Comparison of ENCODE assay signal across 1 cellular context in the genomic region with DNA sequence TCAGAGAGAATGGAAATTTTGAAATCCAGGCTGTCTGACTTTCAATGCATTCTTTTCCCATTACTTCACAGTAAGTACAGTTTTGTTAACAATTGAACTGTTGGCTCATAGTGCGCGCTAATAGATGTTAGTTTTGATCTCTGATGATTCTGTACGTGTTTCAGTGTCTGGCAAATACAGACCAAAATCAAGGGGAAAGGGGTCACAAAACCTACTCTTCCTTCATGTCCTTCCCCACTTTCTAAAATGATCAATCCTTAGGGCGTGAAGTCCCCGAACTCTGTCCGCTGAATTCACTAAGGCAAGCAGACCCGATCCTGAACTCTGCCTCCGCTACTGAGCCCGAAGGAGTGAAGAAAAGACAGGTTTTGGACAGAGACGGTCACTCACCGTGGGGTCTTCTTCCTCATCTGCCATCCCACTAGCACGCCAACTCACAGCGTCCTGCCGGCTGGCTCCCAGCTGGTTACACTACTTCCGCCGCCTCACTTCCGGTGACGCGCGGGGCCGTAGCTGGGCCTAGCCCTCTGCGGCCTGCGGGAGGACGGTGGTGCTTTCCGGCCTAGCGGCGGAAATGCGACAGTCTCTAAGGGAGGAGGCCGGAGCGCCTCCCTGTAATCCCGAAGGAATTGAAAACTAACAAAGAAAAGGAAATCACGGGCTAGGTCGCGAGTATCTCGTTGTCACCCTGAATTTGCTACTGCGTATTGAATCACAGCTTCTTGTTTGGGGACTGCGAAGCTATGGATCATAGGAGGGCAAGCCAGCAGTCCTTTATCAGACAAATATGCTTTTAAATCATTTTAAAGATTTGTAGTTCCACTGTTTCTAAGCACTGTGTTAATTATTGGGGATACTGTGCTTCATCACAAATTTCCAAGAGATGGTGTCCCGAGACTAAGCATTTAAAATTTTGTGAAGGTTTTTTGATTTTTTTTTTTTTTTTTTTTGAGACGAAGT.
TF ChIP-seq lines count a peak whose summit lies in the region.

A gene with protein sequence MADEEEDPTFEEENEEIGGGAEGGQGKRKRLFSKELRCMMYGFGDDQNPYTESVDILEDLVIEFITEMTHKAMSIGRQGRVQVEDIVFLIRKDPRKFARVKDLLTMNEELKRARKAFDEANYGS (minus strand): TSS at position 473 of the 960 bp plus-strand sequence. CDS start 56 bp downstream, at position 417.

TF ChIP-seq in HepG2, 621 proteins besides CTCF, POLR2A, EP300 and RAD21 (continued from another document and continues in another):
- TF ChIP-seq ZMAT3 (CRISPR knock-in tag; conservative IDR thresholded peaks at IDR 0.05) (0 out of 2 replicates have a peak, but pooled peaks have one; percentile 57), MXI1 (IDR thresholded peaks at IDR 0.05; ENCODE audit: borderline replicate concordance, low read depth, low read length) (peak; percentile 88; the same call in 2 of the 3 replicates), RFXANK (CRISPR knock-in tag; IDR thresholded peaks at IDR 0.05) (peak; percentile 63; the same call in 1 of the 2 replicates), U2AF2 (IDR thresholded peaks at IDR 0.05; ENCODE audit: low read depth, low read length) (no peak), ESRRA (CRISPR knock-in tag; IDR thresholded peaks at IDR 0.05; ENCODE audit: low read depth) (no peak), ZNF552 (CRISPR knock-in tag; IDR thresholded peaks at IDR 0.05; ENCODE audit: borderline replicate concordance) (0 out of 2 replicates have a peak, but pooled peaks have one; percentile 32), NCOA1 (CRISPR knock-in tag; IDR thresholded peaks at IDR 0.05) (no peak), ZNF660 (CRISPR knock-in tag; IDR thresholded peaks at IDR 0.05; ENCODE audit: borderline replicate concordance, low read depth) (no peak), SMC3 (IDR thresholded peaks at IDR 0.05; ENCODE audit: low read length) (no peak), ZNF441 (CRISPR knock-in tag; IDR thresholded peaks at IDR 0.05; ENCODE audit: borderline replicate concordance) (peak; percentile 78; the same call in 1 of the 2 replicates), NFYB (CRISPR knock-in tag; IDR thresholded peaks at IDR 0.05) (0 out of 2 replicates have a peak, but pooled peaks have one; percentile 30), SIX4 (CRISPR knock-in tag; IDR thresholded peaks at IDR 0.05) (peak; percentile 57; the same call in 1 of the 2 replicates), CREB1 (IDR thresholded peaks at IDR 0.05) (peak; percentile 87), CREB1 (CRISPR knock-in tag; IDR thresholded peaks at IDR 0.05) (peak; percentile 96), HCFC1 (IDR thresholded peaks at IDR 0.05; ENCODE audit: low read depth, low read length) (peak; percentile 64), NFE2L2 (IDR thresholded peaks at IDR 0.05; ENCODE audit: low read length) (no peak), HOXA3 (CRISPR knock-in tag; IDR thresholded peaks at IDR 0.05) (peak; percentile 95)
- TF ChIP-seq, protein P1, sequence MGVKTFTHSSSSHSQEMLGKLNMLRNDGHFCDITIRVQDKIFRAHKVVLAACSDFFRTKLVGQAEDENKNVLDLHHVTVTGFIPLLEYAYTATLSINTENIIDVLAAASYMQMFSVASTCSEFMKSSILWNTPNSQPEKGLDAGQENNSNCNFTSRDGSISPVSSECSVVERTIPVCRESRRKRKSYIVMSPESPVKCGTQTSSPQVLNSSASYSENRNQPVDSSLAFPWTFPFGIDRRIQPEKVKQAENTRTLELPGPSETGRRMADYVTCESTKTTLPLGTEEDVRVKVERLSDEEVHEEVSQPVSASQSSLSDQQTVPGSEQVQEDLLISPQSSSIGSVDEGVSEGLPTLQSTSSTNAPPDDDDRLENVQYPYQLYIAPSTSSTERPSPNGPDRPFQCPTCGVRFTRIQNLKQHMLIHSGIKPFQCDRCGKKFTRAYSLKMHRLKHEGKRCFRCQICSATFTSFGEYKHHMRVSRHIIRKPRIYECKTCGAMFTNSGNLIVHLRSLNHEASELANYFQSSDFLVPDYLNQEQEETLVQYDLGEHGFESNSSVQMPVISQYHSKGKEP (CRISPR knock-in tag; IDR thresholded peaks at IDR 0.05), result no peak
- TF ChIP-seq, protein P2, sequence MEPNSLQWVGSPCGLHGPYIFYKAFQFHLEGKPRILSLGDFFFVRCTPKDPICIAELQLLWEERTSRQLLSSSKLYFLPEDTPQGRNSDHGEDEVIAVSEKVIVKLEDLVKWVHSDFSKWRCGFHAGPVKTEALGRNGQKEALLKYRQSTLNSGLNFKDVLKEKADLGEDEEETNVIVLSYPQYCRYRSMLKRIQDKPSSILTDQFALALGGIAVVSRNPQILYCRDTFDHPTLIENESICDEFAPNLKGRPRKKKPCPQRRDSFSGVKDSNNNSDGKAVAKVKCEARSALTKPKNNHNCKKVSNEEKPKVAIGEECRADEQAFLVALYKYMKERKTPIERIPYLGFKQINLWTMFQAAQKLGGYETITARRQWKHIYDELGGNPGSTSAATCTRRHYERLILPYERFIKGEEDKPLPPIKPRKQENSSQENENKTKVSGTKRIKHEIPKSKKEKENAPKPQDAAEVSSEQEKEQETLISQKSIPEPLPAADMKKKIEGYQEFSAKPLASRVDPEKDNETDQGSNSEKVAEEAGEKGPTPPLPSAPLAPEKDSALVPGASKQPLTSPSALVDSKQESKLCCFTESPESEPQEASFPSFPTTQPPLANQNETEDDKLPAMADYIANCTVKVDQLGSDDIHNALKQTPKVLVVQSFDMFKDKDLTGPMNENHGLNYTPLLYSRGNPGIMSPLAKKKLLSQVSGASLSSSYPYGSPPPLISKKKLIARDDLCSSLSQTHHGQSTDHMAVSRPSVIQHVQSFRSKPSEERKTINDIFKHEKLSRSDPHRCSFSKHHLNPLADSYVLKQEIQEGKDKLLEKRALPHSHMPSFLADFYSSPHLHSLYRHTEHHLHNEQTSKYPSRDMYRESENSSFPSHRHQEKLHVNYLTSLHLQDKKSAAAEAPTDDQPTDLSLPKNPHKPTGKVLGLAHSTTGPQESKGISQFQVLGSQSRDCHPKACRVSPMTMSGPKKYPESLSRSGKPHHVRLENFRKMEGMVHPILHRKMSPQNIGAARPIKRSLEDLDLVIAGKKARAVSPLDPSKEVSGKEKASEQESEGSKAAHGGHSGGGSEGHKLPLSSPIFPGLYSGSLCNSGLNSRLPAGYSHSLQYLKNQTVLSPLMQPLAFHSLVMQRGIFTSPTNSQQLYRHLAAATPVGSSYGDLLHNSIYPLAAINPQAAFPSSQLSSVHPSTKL (CRISPR knock-in tag; IDR thresholded peaks at IDR 0.05), result peak; percentile 79
- TF ChIP-seq, protein P3, sequence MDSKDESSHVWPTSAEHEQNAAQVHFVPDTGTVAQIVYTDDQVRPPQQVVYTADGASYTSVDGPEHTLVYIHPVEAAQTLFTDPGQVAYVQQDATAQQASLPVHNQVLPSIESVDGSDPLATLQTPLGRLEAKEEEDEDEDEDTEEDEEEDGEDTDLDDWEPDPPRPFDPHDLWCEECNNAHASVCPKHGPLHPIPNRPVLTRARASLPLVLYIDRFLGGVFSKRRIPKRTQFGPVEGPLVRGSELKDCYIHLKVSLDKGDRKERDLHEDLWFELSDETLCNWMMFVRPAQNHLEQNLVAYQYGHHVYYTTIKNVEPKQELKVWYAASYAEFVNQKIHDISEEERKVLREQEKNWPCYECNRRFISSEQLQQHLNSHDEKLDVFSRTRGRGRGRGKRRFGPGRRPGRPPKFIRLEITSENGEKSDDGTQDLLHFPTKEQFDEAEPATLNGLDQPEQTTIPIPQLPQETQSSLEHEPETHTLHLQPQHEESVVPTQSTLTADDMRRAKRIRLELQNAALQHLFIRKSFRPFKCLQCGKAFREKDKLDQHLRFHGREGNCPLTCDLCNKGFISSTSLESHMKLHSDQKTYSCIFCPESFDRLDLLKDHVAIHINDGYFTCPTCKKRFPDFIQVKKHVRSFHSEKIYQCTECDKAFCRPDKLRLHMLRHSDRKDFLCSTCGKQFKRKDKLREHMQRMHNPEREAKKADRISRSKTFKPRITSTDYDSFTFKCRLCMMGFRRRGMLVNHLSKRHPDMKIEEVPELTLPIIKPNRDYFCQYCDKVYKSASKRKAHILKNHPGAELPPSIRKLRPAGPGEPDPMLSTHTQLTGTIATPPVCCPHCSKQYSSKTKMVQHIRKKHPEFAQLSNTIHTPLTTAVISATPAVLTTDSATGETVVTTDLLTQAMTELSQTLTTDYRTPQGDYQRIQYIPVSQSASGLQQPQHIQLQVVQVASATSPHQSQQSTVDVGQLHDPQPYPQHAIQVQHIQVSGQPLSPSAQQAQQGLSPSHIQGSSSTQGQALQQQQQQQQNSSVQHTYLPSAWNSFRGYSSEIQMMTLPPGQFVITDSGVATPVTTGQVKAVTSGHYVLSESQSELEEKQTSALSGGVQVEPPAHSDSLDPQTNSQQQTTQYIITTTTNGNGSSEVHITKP (CRISPR knock-in tag; IDR thresholded peaks at IDR 0.05; ENCODE audit: low read depth), result peak; percentile 71
- TF ChIP-seq, protein P4, sequence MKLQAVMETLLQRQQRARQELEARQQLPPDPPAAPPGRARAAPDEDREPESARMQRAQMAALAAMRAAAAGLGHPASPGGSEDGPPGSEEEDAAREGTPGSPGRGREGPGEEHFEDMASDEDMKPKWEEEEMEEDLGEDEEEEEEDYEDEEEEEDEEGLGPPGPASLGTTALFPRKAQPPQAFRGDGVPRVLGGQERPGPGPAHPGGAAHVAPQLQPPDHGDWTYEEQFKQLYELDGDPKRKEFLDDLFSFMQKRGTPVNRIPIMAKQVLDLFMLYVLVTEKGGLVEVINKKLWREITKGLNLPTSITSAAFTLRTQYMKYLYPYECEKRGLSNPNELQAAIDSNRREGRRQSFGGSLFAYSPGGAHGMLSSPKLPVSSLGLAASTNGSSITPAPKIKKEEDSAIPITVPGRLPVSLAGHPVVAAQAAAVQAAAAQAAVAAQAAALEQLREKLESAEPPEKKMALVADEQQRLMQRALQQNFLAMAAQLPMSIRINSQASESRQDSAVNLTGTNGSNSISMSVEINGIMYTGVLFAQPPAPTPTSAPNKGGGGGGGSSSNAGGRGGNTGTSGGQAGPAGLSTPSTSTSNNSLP (IDR thresholded peaks at IDR 0.05; ENCODE audit: low read depth, low read length), result no peak
- TF ChIP-seq, protein P5, sequence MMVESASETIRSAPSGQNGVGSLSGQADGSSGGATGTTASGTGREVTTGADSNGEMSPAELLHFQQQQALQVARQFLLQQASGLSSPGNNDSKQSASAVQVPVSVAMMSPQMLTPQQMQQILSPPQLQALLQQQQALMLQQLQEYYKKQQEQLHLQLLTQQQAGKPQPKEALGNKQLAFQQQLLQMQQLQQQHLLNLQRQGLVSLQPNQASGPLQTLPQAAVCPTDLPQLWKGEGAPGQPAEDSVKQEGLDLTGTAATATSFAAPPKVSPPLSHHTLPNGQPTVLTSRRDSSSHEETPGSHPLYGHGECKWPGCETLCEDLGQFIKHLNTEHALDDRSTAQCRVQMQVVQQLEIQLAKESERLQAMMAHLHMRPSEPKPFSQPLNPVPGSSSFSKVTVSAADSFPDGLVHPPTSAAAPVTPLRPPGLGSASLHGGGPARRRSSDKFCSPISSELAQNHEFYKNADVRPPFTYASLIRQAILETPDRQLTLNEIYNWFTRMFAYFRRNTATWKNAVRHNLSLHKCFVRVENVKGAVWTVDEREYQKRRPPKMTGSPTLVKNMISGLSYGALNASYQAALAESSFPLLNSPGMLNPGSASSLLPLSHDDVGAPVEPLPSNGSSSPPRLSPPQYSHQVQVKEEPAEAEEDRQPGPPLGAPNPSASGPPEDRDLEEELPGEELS (CRISPR knock-in tag; IDR thresholded peaks at IDR 0.05), result peak; percentile 59; the same call in 1 of the 2 replicates
- TF ChIP-seq, protein P6, sequence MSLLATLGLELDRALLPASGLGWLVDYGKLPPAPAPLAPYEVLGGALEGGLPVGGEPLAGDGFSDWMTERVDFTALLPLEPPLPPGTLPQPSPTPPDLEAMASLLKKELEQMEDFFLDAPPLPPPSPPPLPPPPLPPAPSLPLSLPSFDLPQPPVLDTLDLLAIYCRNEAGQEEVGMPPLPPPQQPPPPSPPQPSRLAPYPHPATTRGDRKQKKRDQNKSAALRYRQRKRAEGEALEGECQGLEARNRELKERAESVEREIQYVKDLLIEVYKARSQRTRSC (CRISPR knock-in tag; IDR thresholded peaks at IDR 0.05; ENCODE audit: low read depth), result no peak
- TF ChIP-seq, protein P7, sequence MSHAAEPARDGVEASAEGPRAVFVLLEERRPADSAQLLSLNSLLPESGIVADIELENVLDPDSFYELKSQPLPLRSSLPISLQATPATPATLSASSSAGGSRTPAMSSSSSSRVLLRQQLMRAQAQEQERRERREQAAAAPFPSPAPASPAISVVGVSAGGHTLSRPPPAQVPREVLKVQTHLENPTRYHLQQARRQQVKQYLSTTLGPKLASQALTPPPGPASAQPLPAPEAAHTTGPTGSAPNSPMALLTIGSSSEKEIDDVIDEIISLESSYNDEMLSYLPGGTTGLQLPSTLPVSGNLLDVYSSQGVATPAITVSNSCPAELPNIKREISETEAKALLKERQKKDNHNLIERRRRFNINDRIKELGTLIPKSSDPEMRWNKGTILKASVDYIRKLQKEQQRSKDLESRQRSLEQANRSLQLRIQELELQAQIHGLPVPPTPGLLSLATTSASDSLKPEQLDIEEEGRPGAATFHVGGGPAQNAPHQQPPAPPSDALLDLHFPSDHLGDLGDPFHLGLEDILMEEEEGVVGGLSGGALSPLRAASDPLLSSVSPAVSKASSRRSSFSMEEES (CRISPR knock-in tag; IDR thresholded peaks at IDR 0.05), result no peak; the same call in none of the 2 replicates
- TF ChIP-seq, protein P8, sequence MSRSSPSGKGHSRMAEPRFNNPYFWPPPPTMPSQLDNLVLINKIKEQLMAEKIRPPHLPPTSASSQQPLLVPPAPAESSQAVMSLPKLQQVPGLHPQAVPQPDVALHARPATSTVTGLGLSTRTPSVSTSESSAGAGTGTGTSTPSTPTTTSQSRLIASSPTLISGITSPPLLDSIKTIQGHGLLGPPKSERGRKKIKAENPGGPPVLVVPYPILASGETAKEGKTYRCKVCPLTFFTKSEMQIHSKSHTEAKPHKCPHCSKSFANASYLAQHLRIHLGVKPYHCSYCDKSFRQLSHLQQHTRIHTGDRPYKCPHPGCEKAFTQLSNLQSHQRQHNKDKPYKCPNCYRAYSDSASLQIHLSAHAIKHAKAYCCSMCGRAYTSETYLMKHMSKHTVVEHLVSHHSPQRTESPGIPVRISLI (CRISPR knock-in tag; IDR thresholded peaks at IDR 0.05; ENCODE audit: borderline replicate concordance), result no peak; the same call in 1 of the 2 replicates
- TF ChIP-seq, protein P9, sequence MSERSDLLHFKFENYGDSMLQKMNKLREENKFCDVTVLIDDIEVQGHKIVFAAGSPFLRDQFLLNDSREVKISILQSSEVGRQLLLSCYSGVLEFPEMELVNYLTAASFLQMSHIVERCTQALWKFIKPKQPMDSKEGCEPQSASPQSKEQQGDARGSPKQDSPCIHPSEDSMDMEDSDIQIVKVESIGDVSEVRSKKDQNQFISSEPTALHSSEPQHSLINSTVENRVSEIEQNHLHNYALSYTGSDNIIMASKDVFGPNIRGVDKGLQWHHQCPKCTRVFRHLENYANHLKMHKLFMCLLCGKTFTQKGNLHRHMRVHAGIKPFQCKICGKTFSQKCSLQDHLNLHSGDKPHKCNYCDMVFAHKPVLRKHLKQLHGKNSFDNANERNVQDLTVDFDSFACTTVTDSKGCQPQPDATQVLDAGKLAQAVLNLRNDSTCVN (CRISPR knock-in tag; IDR thresholded peaks at IDR 0.05; ENCODE audit: borderline replicate concordance), result peak; percentile 65; the same call in 1 of the 2 replicates
